Comparison of ENCODE assay signal across 18 cellular contexts in the genomic region with DNA sequence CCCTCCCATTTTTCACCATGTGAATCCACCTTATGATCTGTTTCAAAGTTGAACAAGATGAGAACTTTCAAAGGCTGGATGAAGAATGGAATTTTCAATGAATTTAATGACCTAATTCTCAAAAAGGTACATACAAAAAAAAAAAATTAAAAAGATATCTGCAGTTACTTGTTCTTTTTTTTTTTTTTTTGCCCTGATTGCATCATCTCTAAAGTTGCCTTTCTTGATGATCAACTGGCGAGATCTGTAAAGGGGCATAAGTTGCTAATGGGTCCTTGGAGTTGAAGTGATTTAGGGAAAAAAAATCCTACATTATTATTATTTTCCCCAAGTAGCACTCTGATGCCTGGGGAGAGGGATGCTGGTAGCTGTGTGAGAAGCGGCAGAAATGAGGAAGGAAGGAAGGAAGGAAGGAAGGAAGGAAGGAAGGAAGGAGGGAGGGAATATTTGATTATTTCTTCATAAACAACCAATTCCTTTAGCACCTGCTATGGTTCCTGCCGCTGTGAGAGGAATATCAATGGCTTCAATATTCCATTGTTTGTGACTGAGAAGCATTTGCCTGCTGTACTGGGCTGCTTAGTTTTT. TPM values are rescaled to one million over a fixed set of nuclear protein-coding genes. Genes with fewer than 3 reads are reported as not detected.
DNase-seq lines count a peak whose midpoint lies in the region; ATAC-seq and TF ChIP-seq lines count a peak whose summit lies in the region.
"Had no signal": no experiment of that assay in that cellular context is flagged by ENCODE, and none has a peak within 500 bp of the region (broad histone marks: within the 10 kb centered on the region; RNA-seq: fewer than 3 reads in every experiment).

No MANE protein-coding gene starts in this region.

- peak overlapping the region; percentile 81 for H3K9ac ChIP-seq in SK-N-MC (ENCODE audit: insufficient read length)
- H3K9ac ChIP-seq: KMS-11 had no signal

- no peaks in the 10 kb centered on the region for H3K36me3 ChIP-seq in CD4-positive, CD25-positive, alpha-beta regulatory T cell (ENCODE audit: control insufficient read depth, insufficient read depth, low read length)
- H3K36me3 ChIP-seq in SK-N-MC (ENCODE audit: insufficient read depth, low read length) (no peaks in the 10 kb centered on the region), gastroesophageal sphincter (no peaks in the 10 kb centered on the region), sigmoid colon (no peaks in the 10 kb centered on the region), H7 (replicated peaks; ENCODE audit: control insufficient read depth, insufficient read depth, low read length) (no peaks in the 10 kb centered on the region)

- H3K9me3 ChIP-seq in CD4-positive, CD25-positive, alpha-beta regulatory T cell (ENCODE audit: control insufficient read depth in 2 of 2, low read length in 2 of 2) = no peaks in the 10 kb centered on the region
- H3K9me3 ChIP-seq in SK-N-MC (ENCODE audit: low read depth, low read length) (no peaks in the 10 kb centered on the region), gastroesophageal sphincter (no peaks in the 10 kb centered on the region), sigmoid colon (no peaks in the 10 kb centered on the region)

- intact Hi-C loops in sigmoid colon (cut with DNase I) = loop anchor here (5.0 to 10.0 kb wide), 9 partner anchors 149 to 972 kb away; a partner anchor contains a TSS

- H3K27me3 ChIP-seq in CD4-positive, CD25-positive, alpha-beta regulatory T cell (ENCODE audit: control insufficient read depth, insufficient read depth, low read length) = no peaks in the 10 kb centered on the region
- H3K27me3 ChIP-seq in gastroesophageal sphincter (no peaks in the 10 kb centered on the region), sigmoid colon (no peaks in the 10 kb centered on the region), H7 (ENCODE audit: control insufficient read depth, insufficient read depth, low read length) (no peaks in the 10 kb centered on the region)

- WGBS in gastroesophageal sphincter (ENCODE audit: low coverage in 1 of 2), 2 donors = 67 to 73% methylated on average over 3 of the region's 3 CpGs
- 64 to 75% methylated on average over 3 of the region's 3 CpGs for WGBS in sigmoid colon, 2 donors

- no peak for ATAC-seq in CD4-positive, CD25-positive, alpha-beta regulatory T cell (ENCODE audit: low read depth in 2 of 2)
- ATAC-seq in gastroesophageal sphincter (peak; percentile 14), HG02938 (IDR thresholded peaks at IDR 0.05; ENCODE audit: unreplicated experiment) (no peak)

- H3K4me3 Mint-ChIP-seq in CD4-positive, CD25-positive, alpha-beta regulatory T cell = no peak overlapping the region
- H3K4me3 Mint-ChIP-seq: activated B cell treated with CpG ODN at 0.5 μM for 24 hours; activated naive CD8-positive, alpha-beta T cell treated with anti-CD3 and anti-CD28 coated beads, Interleukin-2, amount 10 ng/mL, durations not matched to agents 7 days and 5 days; activated T-helper 1 cell treated with anti-CD3 and anti-CD28 coated beads, Interleukin-12 subunit alpha, Interleukin-12 subunit beta, Interleukin-2, Interleukin-4 antibody, amounts not matched to agents 30 ng/mL and 10 ng/mL and 1 ng/mL, durations not matched to agents 14 hours and 24 hours and 36 hours; CD8-positive, alpha-beta memory T cell; H9; memory B cell; naive thymus-derived CD8-positive, alpha-beta T cell had no signal

- no peak for TF ChIP-seq POLR2A in gastroesophageal sphincter (IDR thresholded peaks at IDR 0.05)
- no peak for TF ChIP-seq POLR2A in sigmoid colon (IDR thresholded peaks at IDR 0.05)

- no peak for DNase-seq in CD4-positive, CD25-positive, alpha-beta regulatory T cell
- peak; percentile 98 for DNase-seq in SK-N-MC (ENCODE audit: low read depth, low spot score)
- DNase-seq in sigmoid colon = no peak
- DNase-seq in NCI-H2196 treated with DMSO at 0.1 percent for 48 hours (lab: John Stamatoyannopoulos, UW; ENCODE audit: unreplicated experiment) = no peak
- no peak for DNase-seq in HuH-7 (ENCODE audit: low spot score)
- DNase-seq in H7 = no peak
- DNase-seq: activated B cell treated with CpG ODN at 0.5 μM for 24 hours; activated naive CD8-positive, alpha-beta T cell treated with anti-CD3 and anti-CD28 coated beads, Interleukin-2, amount 10 ng/mL, durations not matched to agents 7 days and 5 days; H9; posterior cingulate gyrus; stimulated activated CD8-positive, alpha-beta memory T cell treated with anti-CD3 and anti-CD28 coated beads, Interleukin-4, amount 100 ng/mL, for 48 hours had no signal

- peak overlapping the region in 2 of 3 donors; percentile 51 to 83 for H3K27ac Mint-ChIP-seq in CD4-positive, CD25-positive, alpha-beta regulatory T cell
- H3K27ac Mint-ChIP-seq: activated B cell treated with CpG ODN at 0.5 μM for 24 hours; activated naive CD8-positive, alpha-beta T cell treated with anti-CD3 and anti-CD28 coated beads, Interleukin-2, amount 10 ng/mL, durations not matched to agents 7 days and 5 days; activated T-helper 1 cell treated with anti-CD3 and anti-CD28 coated beads, Interleukin-12 subunit alpha, Interleukin-12 subunit beta, Interleukin-2, Interleukin-4 antibody, amounts not matched to agents 30 ng/mL and 10 ng/mL and 1 ng/mL, durations not matched to agents 14 hours and 24 hours and 36 hours; memory B cell had no signal

- no peaks in the 10 kb centered on the region for H3K27me3 Mint-ChIP-seq in CD4-positive, CD25-positive, alpha-beta regulatory T cell
- H3K27me3 Mint-ChIP-seq: activated B cell treated with CpG ODN at 0.5 μM for 24 hours; activated naive CD8-positive, alpha-beta T cell treated with anti-CD3 and anti-CD28 coated beads, Interleukin-2, amount 10 ng/mL, durations not matched to agents 7 days and 5 days; memory B cell; naive thymus-derived CD8-positive, alpha-beta T cell had no signal

- no peak overlapping the region for H3K27ac ChIP-seq in CD4-positive, CD25-positive, alpha-beta regulatory T cell (ENCODE audit: insufficient read depth, low read length, poor library complexity, severe bottlenecking)
- H3K27ac ChIP-seq in SK-N-MC (peak overlapping the region; percentile 99), gastroesophageal sphincter (peak overlapping the region; percentile 72 to 89 (median 79)), sigmoid colon (peak overlapping the region; percentile 18 to 72 (median 62))
- H3K27ac ChIP-seq: KMS-11 had no signal

- TF ChIP-seq EP300 in gastroesophageal sphincter (IDR thresholded peaks at IDR 0.05) (no peak), sigmoid colon (IDR thresholded peaks at IDR 0.05) (no peak)

- H3K4me3 ChIP-seq in CD4-positive, CD25-positive, alpha-beta regulatory T cell (ENCODE audit: low read depth, low read length) = no peak overlapping the region
- H3K4me3 ChIP-seq in SK-N-MC (peak overlapping the region; percentile 56), gastroesophageal sphincter (no peak overlapping the region), sigmoid colon (no peak overlapping the region), H7 (ENCODE audit: insufficient read depth, low read depth, low read length) (no peak overlapping the region)

- no peak for TF ChIP-seq CTCF in gastroesophageal sphincter (IDR thresholded peaks at IDR 0.05)
- TF ChIP-seq CTCF in sigmoid colon (IDR thresholded peaks at IDR 0.05) = no peak

- H3K4me1 Mint-ChIP-seq in CD4-positive, CD25-positive, alpha-beta regulatory T cell = peaks cover 0 to 16% (median 5%) of the 10 kb centered on the region in 4 donors

- H3K4me1 ChIP-seq in CD4-positive, CD25-positive, alpha-beta regulatory T cell (ENCODE audit: control insufficient read depth, insufficient read depth, low read length, poor library complexity, severe bottlenecking) = peaks cover 8% of the 10 kb centered on the region
- H3K4me1 ChIP-seq in gastroesophageal sphincter (peaks cover 10 to 68% (median 16%) of the 10 kb centered on the region in 3 donors), sigmoid colon (peaks cover 0 to 86% (median 74%) of the 10 kb centered on the region in 4 donors)

- H3K9me3 Mint-ChIP-seq in CD4-positive, CD25-positive, alpha-beta regulatory T cell = no peaks in the 10 kb centered on the region
- H3K9me3 Mint-ChIP-seq: activated B cell treated with CpG ODN at 0.5 μM for 24 hours; CD8-positive, alpha-beta memory T cell; H9; memory B cell; naive thymus-derived CD8-positive, alpha-beta T cell had no signal

- H3K36me3 Mint-ChIP-seq in CD4-positive, CD25-positive, alpha-beta regulatory T cell = no peaks in the 10 kb centered on the region
- H3K36me3 Mint-ChIP-seq: CD8-positive, alpha-beta memory T cell; memory B cell; naive thymus-derived CD8-positive, alpha-beta T cell had no signal

RNA-seq across cellular contexts. Expression of a gene that starts 48.8 kb away (rescaled TPM):
- not detected for total RNA-seq in CD4-positive, CD25-positive, alpha-beta regulatory T cell
- polyA plus RNA-seq in CD4-positive, CD25-positive, alpha-beta regulatory T cell = under 1 TPM in 3 of 4 donors, not detected in 1; 0.06 to 0.37 (median 0.11) TPM
- 1 to 10 TPM in 2 of 4 donors, under 1 TPM in 1, not detected in 1; 0.27 to 2.2 (median 1.2) TPM for total RNA-seq in gastroesophageal sphincter
- 1 to 10 TPM in 1 of 4 donors, under 1 TPM in 3; 0.55 to 1.1 (median 0.90) TPM for total RNA-seq in sigmoid colon
- polyA plus RNA-seq in sigmoid colon = 1 to 10 TPM in 2 of 3 donors, under 1 TPM in 1; 0.60 to 3.5 (median 2.3) TPM
- not detected in 2 replicates for total RNA-seq in H7 (2014; rRNA removed; shearing (Covaris generic))
- total RNA-seq: H9 had no signal
- polyA plus RNA-seq: CD8-positive, alpha-beta memory T cell had no signal
